In the genomic region with DNA sequence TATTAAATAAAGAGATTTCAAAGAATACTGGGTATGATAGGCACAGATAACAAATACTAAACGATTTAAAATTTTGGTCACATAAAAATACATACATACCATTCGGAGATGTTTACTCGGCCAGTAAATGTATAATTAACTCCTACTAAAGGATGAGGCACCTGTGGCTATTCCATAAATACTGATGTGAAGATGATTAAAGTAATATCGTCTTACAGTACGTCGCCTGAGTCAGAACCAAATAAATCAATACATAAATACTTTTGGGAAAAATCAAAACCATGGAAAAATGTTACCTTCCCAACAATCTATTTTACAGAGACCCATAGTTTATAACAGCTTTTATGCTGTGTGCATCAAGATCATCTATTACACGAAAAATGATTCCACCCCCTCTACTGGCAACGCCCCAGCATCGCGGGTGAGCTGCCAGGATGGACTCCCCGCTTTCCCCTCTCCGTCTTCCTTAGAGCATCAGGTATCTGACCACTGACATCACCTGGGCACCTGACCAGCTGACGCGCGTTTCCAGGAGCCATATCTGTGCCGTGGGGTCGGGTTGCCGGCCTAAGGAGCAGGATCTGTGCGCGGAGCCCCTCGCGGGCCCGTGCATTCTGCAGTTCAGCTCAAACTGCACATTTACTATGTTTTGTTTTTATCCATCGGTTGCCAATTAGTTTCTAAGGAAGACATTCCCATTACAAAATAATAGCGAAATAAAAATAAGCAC, we compare ENCODE assay signal across 8 cellular contexts. TPM values are rescaled to one million over a fixed set of nuclear protein-coding genes. Genes with fewer than 3 reads are reported as not detected.
DNase-seq lines count a peak whose midpoint lies in the region; ATAC-seq, FAIRE-seq and TF ChIP-seq lines count a peak whose summit lies in the region.

No MANE protein-coding gene starts in this region.

- H4K20me1 ChIP-seq in astrocyte (ENCODE audit: insufficient read depth, low read length): no peaks in the 10 kb centered on the region

- intact Hi-C loops in sciatic nerve (cut with DNase I): no loop called here

- peak overlapping the region; percentile 66 for H3K27ac ChIP-seq in astrocyte (ENCODE audit: low read depth, low read length)

- H3K4me3 Mint-ChIP-seq in astrocyte (ENCODE audit: unreplicated experiment): peak overlapping the region; percentile 92

- H3K9me3 Mint-ChIP-seq in astrocyte (ENCODE audit: unreplicated experiment): no peaks in the 10 kb centered on the region

- no peaks in the 10 kb centered on the region for H3K36me3 Mint-ChIP-seq in astrocyte (ENCODE audit: low read depth, unreplicated experiment)

- ATAC-seq in HG02884 (IDR thresholded peaks at IDR 0.05; ENCODE audit: unreplicated experiment) (peak; percentile 54), sciatic nerve (peak; percentile 78)

- peak overlapping the region; percentile 86 for H3K9ac ChIP-seq in astrocyte (ENCODE audit: low read length)

- H3K27me3 ChIP-seq in astrocyte (ENCODE audit: insufficient read depth, low read length): no peaks in the 10 kb centered on the region

- no peaks in the 10 kb centered on the region for H3K4me1 ChIP-seq in astrocyte (ENCODE audit: insufficient read depth, low read length)

- DNase-seq in GM13976 (ENCODE audit: low spot score): peak; percentile 81
- DNase-seq in NCI-H1694 (lab: John Stamatoyannopoulos, UW): peak; percentile 52
- peak; percentile 19 to 70 (median 28) for DNase-seq in T-helper 2 cell
- peak; percentile 33 for DNase-seq in astrocyte (ENCODE audit: low read depth)
- DNase-seq in hypothalamus (lab: John Stamatoyannopoulos, UW): peak in 45 of 51 donors; percentile 2 to 81 (median 42)
- peak; percentile 78 for DNase-seq in sciatic nerve (ENCODE audit: low spot score)
- no peak for DNase-seq in dedifferentiated amniotic fluid mesenchymal stem cell (ENCODE audit: extremely low spot score)

- H2AFZ ChIP-seq in astrocyte (ENCODE audit: low read depth, low read length): peak overlapping the region; percentile 82

- no peaks in the 10 kb centered on the region for H3K4me1 Mint-ChIP-seq in astrocyte (ENCODE audit: low read depth, unreplicated experiment)

- peak; percentile 68 for TF ChIP-seq CTCF in GM13976 (IDR thresholded peaks at IDR 0.05; ENCODE audit: borderline replicate concordance, control extremely low read depth, extremely low read depth, insufficient read depth, missing control alignments)
- peak; percentile 43 for TF ChIP-seq CTCF in astrocyte (IDR thresholded peaks at IDR 0.05; ENCODE audit: insufficient read depth, low read depth, low read length)

- H3K4me2 ChIP-seq in astrocyte (ENCODE audit: low read length): peak overlapping the region; percentile 93

- H3K36me3 ChIP-seq in astrocyte (ENCODE audit: insufficient read depth, low read length): no peaks in the 10 kb centered on the region

- peak overlapping the region; percentile 85 for H3K27ac Mint-ChIP-seq in astrocyte (ENCODE audit: unreplicated experiment)

- H3K4me3 ChIP-seq in astrocyte (ENCODE audit: insufficient read depth, low read depth, low read length): peak overlapping the region; percentile 79

- FAIRE-seq in astrocyte (lab: Jason Lieb, UNC): no peak

- H3K27me3 Mint-ChIP-seq in astrocyte (ENCODE audit: low read depth, unreplicated experiment): no peaks in the 10 kb centered on the region

- in situ Hi-C loops in GM13976 (cut with MboI; ENCODE audit: low sequenced_read_pairs, unreplicated experiment): loop anchor here (25.0 kb wide), 1 partner anchor 283 kb away; no protein-coding TSS in a partner anchor

- H3K79me2 ChIP-seq in astrocyte (ENCODE audit: insufficient read depth, low read length): no peaks in the 10 kb centered on the region

- no peaks in the 10 kb centered on the region for H3K9me3 ChIP-seq in astrocyte (ENCODE audit: insufficient read depth, low read depth, low read length)

RNA-seq across cellular contexts. Expression of a gene that starts 1.0 kb away (rescaled TPM):
- total RNA-seq in astrocyte: 2.7 and 4.9 TPM in 2 replicates
- total RNA-seq in sciatic nerve: 18.4 TPM

RNA-seq across cellular contexts. Expression of a gene that starts 40.9 kb away (rescaled TPM):
- total RNA-seq in astrocyte (53.5 and 60.6 TPM in 2 replicates), sciatic nerve (24.2 TPM)

RNA-seq across cellular contexts. Expression of a gene that starts 41.5 kb away (rescaled TPM):
- total RNA-seq in astrocyte: 3.6 and 5.3 TPM in 2 replicates
- 23.4 TPM for total RNA-seq in sciatic nerve
